2 cellular contexts compared by ENCODE assay signal in the genomic region with DNA sequence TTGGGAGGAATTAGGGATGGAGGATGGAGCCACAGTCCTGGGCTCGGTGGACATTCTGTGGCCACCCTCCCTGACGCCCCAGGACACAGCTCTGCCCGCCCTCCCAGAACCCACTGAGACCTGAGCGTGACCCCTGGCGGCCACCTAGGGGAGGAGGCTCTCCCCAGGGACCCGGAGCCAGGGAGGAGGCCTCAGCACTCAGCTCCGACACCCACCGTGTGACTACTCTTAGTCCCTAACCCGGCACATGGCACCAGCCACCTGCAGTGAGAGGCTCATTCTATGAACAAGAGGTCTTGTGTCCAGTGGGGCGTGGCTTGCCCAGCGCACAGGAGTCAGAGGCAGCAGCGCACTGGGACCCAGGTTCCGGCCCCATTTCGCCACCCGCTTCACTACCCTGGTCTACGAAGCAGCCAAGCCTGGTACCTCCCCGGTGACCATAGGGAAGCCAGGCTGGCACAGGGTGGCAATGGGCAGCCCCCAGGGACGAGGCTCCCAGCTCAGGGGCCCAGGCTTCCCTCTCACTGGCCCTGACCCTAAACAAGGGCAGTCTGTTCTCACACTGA.
A peak's percentile ranks its signal among the peaks of the same experiment; 100 is the strongest.
TF ChIP-seq lines count a peak whose summit lies in the region.

No MANE protein-coding gene starts in this region.

TF ChIP-seq in HEK293, 187 proteins besides CTCF, POLR2A, EP300 and RAD21:
- TF ChIP-seq, protein P1, sequence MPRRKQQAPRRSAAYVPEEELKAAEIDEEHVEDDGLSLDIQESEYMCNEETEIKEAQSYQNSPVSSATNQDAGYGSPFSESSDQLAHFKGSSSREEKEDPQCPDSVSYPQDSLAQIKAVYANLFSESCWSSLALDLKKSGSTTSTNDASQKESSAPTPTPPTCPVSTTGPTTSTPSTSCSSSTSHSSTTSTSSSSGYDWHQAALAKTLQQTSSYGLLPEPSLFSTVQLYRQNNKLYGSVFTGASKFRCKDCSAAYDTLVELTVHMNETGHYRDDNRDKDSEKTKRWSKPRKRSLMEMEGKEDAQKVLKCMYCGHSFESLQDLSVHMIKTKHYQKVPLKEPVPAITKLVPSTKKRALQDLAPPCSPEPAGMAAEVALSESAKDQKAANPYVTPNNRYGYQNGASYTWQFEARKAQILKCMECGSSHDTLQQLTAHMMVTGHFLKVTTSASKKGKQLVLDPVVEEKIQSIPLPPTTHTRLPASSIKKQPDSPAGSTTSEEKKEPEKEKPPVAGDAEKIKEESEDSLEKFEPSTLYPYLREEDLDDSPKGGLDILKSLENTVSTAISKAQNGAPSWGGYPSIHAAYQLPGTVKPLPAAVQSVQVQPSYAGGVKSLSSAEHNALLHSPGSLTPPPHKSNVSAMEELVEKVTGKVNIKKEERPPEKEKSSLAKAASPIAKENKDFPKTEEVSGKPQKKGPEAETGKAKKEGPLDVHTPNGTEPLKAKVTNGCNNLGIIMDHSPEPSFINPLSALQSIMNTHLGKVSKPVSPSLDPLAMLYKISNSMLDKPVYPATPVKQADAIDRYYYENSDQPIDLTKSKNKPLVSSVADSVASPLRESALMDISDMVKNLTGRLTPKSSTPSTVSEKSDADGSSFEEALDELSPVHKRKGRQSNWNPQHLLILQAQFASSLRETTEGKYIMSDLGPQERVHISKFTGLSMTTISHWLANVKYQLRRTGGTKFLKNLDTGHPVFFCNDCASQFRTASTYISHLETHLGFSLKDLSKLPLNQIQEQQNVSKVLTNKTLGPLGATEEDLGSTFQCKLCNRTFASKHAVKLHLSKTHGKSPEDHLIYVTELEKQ (tag by site-specific recombination; IDR thresholded peaks at IDR 0.05; ENCODE audit: borderline replicate concordance), result no peak
- TF ChIP-seq, protein P2, sequence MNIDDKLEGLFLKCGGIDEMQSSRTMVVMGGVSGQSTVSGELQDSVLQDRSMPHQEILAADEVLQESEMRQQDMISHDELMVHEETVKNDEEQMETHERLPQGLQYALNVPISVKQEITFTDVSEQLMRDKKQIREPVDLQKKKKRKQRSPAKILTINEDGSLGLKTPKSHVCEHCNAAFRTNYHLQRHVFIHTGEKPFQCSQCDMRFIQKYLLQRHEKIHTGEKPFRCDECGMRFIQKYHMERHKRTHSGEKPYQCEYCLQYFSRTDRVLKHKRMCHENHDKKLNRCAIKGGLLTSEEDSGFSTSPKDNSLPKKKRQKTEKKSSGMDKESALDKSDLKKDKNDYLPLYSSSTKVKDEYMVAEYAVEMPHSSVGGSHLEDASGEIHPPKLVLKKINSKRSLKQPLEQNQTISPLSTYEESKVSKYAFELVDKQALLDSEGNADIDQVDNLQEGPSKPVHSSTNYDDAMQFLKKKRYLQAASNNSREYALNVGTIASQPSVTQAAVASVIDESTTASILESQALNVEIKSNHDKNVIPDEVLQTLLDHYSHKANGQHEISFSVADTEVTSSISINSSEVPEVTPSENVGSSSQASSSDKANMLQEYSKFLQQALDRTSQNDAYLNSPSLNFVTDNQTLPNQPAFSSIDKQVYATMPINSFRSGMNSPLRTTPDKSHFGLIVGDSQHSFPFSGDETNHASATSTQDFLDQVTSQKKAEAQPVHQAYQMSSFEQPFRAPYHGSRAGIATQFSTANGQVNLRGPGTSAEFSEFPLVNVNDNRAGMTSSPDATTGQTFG (tag by site-specific recombination; IDR thresholded peaks at IDR 0.05; ENCODE audit: borderline replicate concordance), result no peak
- peak; percentile 28; the same call in 1 of the 2 replicates for TF ChIP-seq ZIC2 (tag by site-specific recombination; IDR thresholded peaks at IDR 0.05)

TF ChIP-seq in H1, 55 proteins besides CTCF, POLR2A, EP300 and RAD21:
- no peak for TF ChIP-seq HDAC2 (IDR thresholded peaks at IDR 0.05; ENCODE audit: borderline replicate concordance in 1 of 2, low read depth in 2 of 2, low read length in 2 of 2)
- TF ChIP-seq HDAC6 (IDR thresholded peaks at IDR 0.05; ENCODE audit: low read depth, low read length), result no peak
- no peak for TF ChIP-seq YY1 (IDR thresholded peaks at IDR 0.05; ENCODE audit: low read depth, low read length)
- TF ChIP-seq SP4 (IDR thresholded peaks at IDR 0.05; ENCODE audit: low read length), result no peak
- no peak for TF ChIP-seq KDM1A (IDR thresholded peaks at IDR 0.05; ENCODE audit: borderline replicate concordance, low read length)
- no peak for TF ChIP-seq NRF1 (IDR thresholded peaks at IDR 0.05; ENCODE audit: low read depth, low read length)
